In the genomic region with DNA sequence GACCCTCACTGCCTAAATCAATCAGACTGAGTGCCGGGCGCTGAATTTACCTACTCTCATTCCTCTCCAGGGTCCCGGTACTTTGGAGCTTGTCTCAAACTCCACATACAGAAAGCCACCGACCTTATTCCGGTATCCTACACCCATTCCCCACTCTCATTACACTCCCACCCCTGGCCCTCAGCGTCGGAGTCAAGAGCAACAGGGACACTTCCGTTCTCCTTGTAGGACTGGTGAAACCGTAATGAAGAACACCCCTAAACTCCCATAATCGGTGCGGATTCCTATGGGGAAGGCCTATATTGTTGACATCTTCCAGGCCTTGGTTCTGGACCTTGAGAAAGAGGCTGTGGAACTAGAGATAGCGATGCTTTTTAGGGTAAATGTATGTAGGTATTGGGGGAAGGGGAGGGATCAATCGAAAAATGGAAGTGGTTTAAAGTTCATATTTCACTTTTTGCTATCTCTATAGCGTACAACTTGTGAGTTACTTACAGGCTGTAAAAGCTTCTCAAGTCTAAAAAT, we compare ENCODE assay signal across 8 cellular contexts. TPM values are rescaled to one million over a fixed set of nuclear protein-coding genes. Genes with fewer than 3 reads are reported as not detected.
DNase-seq lines count a peak whose midpoint lies in the region; ATAC-seq and TF ChIP-seq lines count a peak whose summit lies in the region.

No MANE protein-coding gene starts in this region.

- H3F3A ChIP-seq in SK-N-SH (replicated peaks; ENCODE audit: insufficient read depth), result peaks cover 11% of the 10 kb centered on the region

- H3K4me3 Mint-ChIP-seq in chondrocyte (ENCODE audit: unreplicated experiment), result peak overlapping the region; percentile 99
- peak overlapping the region; percentile 91 for H3K4me3 Mint-ChIP-seq in stimulated activated memory B cell treated with anti-CD40 and anti-IgM and Interleukin-4, amounts not matched to agents 10 μg/mL and 1 μg/mL and 100 μg/mL, for 72 hours

- H3K36me3 ChIP-seq in SK-N-SH (replicated peaks in 1 of 2; ENCODE audit: control insufficient read depth in 1 of 2, insufficient read depth in 2 of 2, low read length in 1 of 2) (peaks cover 36 to 40% of the 10 kb centered on the region in 2 experiments), lung (ENCODE audit: control insufficient read depth in 2 of 2, insufficient read depth in 2 of 2, low read length in 2 of 2) (no peaks in the 10 kb centered on the region)

- H3K27ac ChIP-seq in SK-N-SH (ENCODE audit: low read depth in 2 of 2, low read length in 1 of 2), result peak overlapping the region; percentile 96 to 97
- peak overlapping the region; percentile 89 to 96 for H3K27ac ChIP-seq in lung (ENCODE audit: low read depth in 1 of 2, low read length in 1 of 2)

- H3K27me3 ChIP-seq in SK-N-SH (ENCODE audit: insufficient read depth) (no peaks in the 10 kb centered on the region), lung (ENCODE audit: control insufficient read depth, insufficient read depth) (no peaks in the 10 kb centered on the region)

- H3K9me3 ChIP-seq in SK-N-SH (no peaks in the 10 kb centered on the region), lung (ENCODE audit: control insufficient read depth in 2 of 2, insufficient read depth in 1 of 2, low read length in 1 of 2) (no peaks in the 10 kb centered on the region)

- ATAC-seq in HG02798 (IDR thresholded peaks at IDR 0.05; ENCODE audit: poor library complexity, unreplicated experiment) (peak; percentile 28), lung (ENCODE audit: insufficient read depth, low FRiP score) (peak; percentile 13), GM21515 (IDR thresholded peaks at IDR 0.05; ENCODE audit: unreplicated experiment) (no peak), GM18498 (IDR thresholded peaks at IDR 0.05; ENCODE audit: unreplicated experiment) (no peak)
- ATAC-seq in stimulated activated memory B cell treated with anti-CD40 and anti-IgM and Interleukin-4, amounts not matched to agents 10 μg/mL and 1 μg/mL and 100 μg/mL, for 72 hours, result peak; percentile 17

- peak overlapping the region; percentile 97 for H3K9ac ChIP-seq in SK-N-SH

- no peaks in the 10 kb centered on the region for H3K27me3 Mint-ChIP-seq in chondrocyte (ENCODE audit: low read depth)
- no peaks in the 10 kb centered on the region for H3K27me3 Mint-ChIP-seq in stimulated activated memory B cell treated with anti-CD40 and anti-IgM and Interleukin-4, amounts not matched to agents 10 μg/mL and 1 μg/mL and 100 μg/mL, for 72 hours

- peaks cover 53% of the 10 kb centered on the region for H3K4me1 Mint-ChIP-seq in chondrocyte (ENCODE audit: low read depth)
- H3K4me1 Mint-ChIP-seq in stimulated activated memory B cell treated with anti-CD40 and anti-IgM and Interleukin-4, amounts not matched to agents 10 μg/mL and 1 μg/mL and 100 μg/mL, for 72 hours, result peaks cover 36% of the 10 kb centered on the region

- no peak for TF ChIP-seq EP300 in SK-N-SH (IDR thresholded peaks at IDR 0.05; ENCODE audit: borderline replicate concordance in 1 of 2, low read depth in 1 of 2, low read length in 1 of 2)

- H3K4me2 ChIP-seq in SK-N-SH, result peak overlapping the region; percentile 95

- H3K4me3 ChIP-seq in SK-N-SH (ENCODE audit: low read depth in 2 of 2, low read length in 1 of 2) (peak overlapping the region; percentile 69 to 93), lung (peak overlapping the region; percentile 81)

- H2AFZ ChIP-seq in SK-N-SH (ENCODE audit: low read depth), result peak overlapping the region; percentile 27; the same call in 1 of the 2 replicates

- TF ChIP-seq CTCF in SK-N-SH (IDR thresholded peaks at IDR 0.05) (no peak), chondrocyte (IDR thresholded peaks at IDR 0.05) (no peak), lung (IDR thresholded peaks at IDR 0.05; ENCODE audit: control extremely low read depth, extremely low read depth) (no peak)

- peak overlapping the region; percentile 99 for H3K27ac Mint-ChIP-seq in chondrocyte (ENCODE audit: unreplicated experiment)
- H3K27ac Mint-ChIP-seq in stimulated activated memory B cell treated with anti-CD40 and anti-IgM and Interleukin-4, amounts not matched to agents 10 μg/mL and 1 μg/mL and 100 μg/mL, for 72 hours, result peak overlapping the region; percentile 90

- peaks cover 16% of the 10 kb centered on the region for H3K36me3 Mint-ChIP-seq in chondrocyte (ENCODE audit: low read depth)
- H3K36me3 Mint-ChIP-seq in stimulated activated memory B cell treated with anti-CD40 and anti-IgM and Interleukin-4, amounts not matched to agents 10 μg/mL and 1 μg/mL and 100 μg/mL, for 72 hours, result peaks cover 11% of the 10 kb centered on the region

- no peak for TF ChIP-seq RAD21 in SK-N-SH (IDR thresholded peaks at IDR 0.05; ENCODE audit: low read length)

- WGBS in SK-N-SH (ENCODE audit: low lambda C conversion rate), result 5% methylated on average over 14 of the region's 14 CpGs
- 1% methylated on average over 14 of the region's 14 CpGs for WGBS in lung, 2 donors

- H3K9me3 Mint-ChIP-seq in chondrocyte (ENCODE audit: low read depth), result peaks cover 3% of the 10 kb centered on the region
- H3K9me3 Mint-ChIP-seq in stimulated activated memory B cell treated with anti-CD40 and anti-IgM and Interleukin-4, amounts not matched to agents 10 μg/mL and 1 μg/mL and 100 μg/mL, for 72 hours, result no peaks in the 10 kb centered on the region

- CTCF ChIA-PET in SK-N-SH (lab: Yijun Ruan, JAX), result interaction anchor here (0.6 to 1.0 kb wide), 3 partner anchors 10 to 94 kb away, joined by 3 to 4 read pairs (median 4); no protein-coding TSS in a partner anchor

- no peaks in the 10 kb centered on the region for H3K9me2 ChIP-seq in SK-N-SH

- DNase-seq in ELR (ENCODE audit: low read depth), result peak; percentile 64
- DNase-seq in SK-N-SH, result peak; percentile 21
- no peak for DNase-seq in chondrocyte (ENCODE audit: low spot score)
- peak; percentile 35 for DNase-seq in lung (ENCODE audit: low spot score)

- peaks cover 50% of the 10 kb centered on the region for H4K20me1 ChIP-seq in SK-N-SH (ENCODE audit: insufficient read depth)

- H3K4me1 ChIP-seq in SK-N-SH (ENCODE audit: control insufficient read depth in 1 of 2, insufficient read depth in 2 of 2, low read depth in 1 of 2, low read length in 1 of 2) (peaks cover 21 to 33% of the 10 kb centered on the region in 2 experiments; a peak in 3 of 4 replicates), lung (ENCODE audit: control insufficient read depth in 2 of 2, insufficient read depth in 2 of 2, low read length in 2 of 2) (peaks cover 0 to 36% of the 10 kb centered on the region in 2 donors)

- peaks cover 54% of the 10 kb centered on the region for H3K79me2 ChIP-seq in SK-N-SH (ENCODE audit: insufficient read depth)

- POLR2A ChIA-PET in SK-N-SH (lab: Yijun Ruan, JAX), result no interaction called here

TF ChIP-seq in SK-N-SH, 30 proteins besides CTCF, POLR2A, EP300 and RAD21:
- TF ChIP-seq GABPA (IDR thresholded peaks at IDR 0.05; ENCODE audit: low read depth), result peak; percentile 34; the same call in 1 of the 2 replicates
- TF ChIP-seq, protein P1, sequence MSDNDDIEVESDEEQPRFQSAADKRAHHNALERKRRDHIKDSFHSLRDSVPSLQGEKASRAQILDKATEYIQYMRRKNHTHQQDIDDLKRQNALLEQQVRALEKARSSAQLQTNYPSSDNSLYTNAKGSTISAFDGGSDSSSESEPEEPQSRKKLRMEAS (IDR thresholded peaks at IDR 0.05; ENCODE audit: low read depth), result no peak
TF ChIP-seq in SK-N-SH: peak in this region for 1.

RNA-seq across cellular contexts. Expression of a gene that starts 0.9 kb away (rescaled TPM):
- 2.5 and 3.2 TPM in 2 replicates for polyA plus RNA-seq in SK-N-SH (2012; rRNA removed)
- polyA plus RNA-seq in SK-N-SH (2012; cell fraction: cytosol; rRNA removed), result 1.6 and 2.4 TPM in 2 replicates
- 3.7 and 6.8 TPM in 2 replicates for polyA plus RNA-seq in SK-N-SH (2012; cell fraction: nucleus; rRNA removed)
- 38.7 to 48.3 TPM (median 40.3 TPM) in 3 replicates for total RNA-seq in chondrocyte
- 10 to 100 TPM; 21.8 to 27.1 TPM for total RNA-seq in lung
- polyA plus RNA-seq in lung, result 1 to 10 TPM; 1.4 to 2.0 TPM

RNA-seq across cellular contexts. Expression of a gene that starts 0.9 kb away (rescaled TPM):
- polyA plus RNA-seq in SK-N-SH (2012; rRNA removed) (38.0 and 49.6 TPM in 2 replicates), lung (10 to 100 TPM; 34.9 to 41.2 TPM)
- 46.4 and 51.3 TPM in 2 replicates for polyA plus RNA-seq in SK-N-SH (2012; cell fraction: cytosol; rRNA removed)
- polyA plus RNA-seq in SK-N-SH (2012; cell fraction: nucleus; rRNA removed), result 59.8 and 83.2 TPM in 2 replicates
- total RNA-seq in chondrocyte (80.8 to 86.0 TPM (median 80.9 TPM) in 3 replicates), lung (100 to 1,000 TPM in 1 of 2 donors, 10 to 100 TPM in 1; 51.6 to 148 TPM)

RNA-seq across cellular contexts. Expression of a gene that starts 31.3 kb away (rescaled TPM):
- 0.03 and 0.08 TPM in 2 replicates for polyA plus RNA-seq in SK-N-SH (2012; rRNA removed)
- 0.01 and 0.03 TPM in 2 replicates for polyA plus RNA-seq in SK-N-SH (2012; cell fraction: cytosol; rRNA removed)
- polyA plus RNA-seq in SK-N-SH (2012; cell fraction: nucleus; rRNA removed), result 0.06 TPM in 2 replicates
- total RNA-seq in chondrocyte, result 0.07 TPM in 1 of 3 replicates, not detected in the others
- total RNA-seq in lung, result 1 to 10 TPM; 1.0 to 2.4 TPM
- polyA plus RNA-seq in lung, result under 1 TPM; 0.26 to 0.55 TPM

Comparison
In these comparisons a context has a peak if more than half of its experiments do, and no peak if none do; other contexts are left out.
1. ATAC-seq: peak in HG02798 (single experiment), lung (single experiment) and stimulated activated memory B cell treated with anti-CD40 and anti-IgM and Interleukin-4, amounts not matched to agents 10 μg/mL and 1 μg/mL and 100 μg/mL, for 72 hours (single experiment); none in GM21515 (single experiment) and GM18498 (single experiment).